In genomic region chr15:43204016-43204901, GRCh38 we compare ENCODE assay signal across 8 cellular contexts.
DNase-seq lines count a peak whose midpoint lies in the region; ATAC-seq and TF ChIP-seq lines count a peak whose summit lies in the region.

No MANE protein-coding gene starts in this region.

- peak; percentile 78 for ATAC-seq in memory B cell (ENCODE audit: low read depth)
- ATAC-seq in GM18868 (IDR thresholded peaks at IDR 0.05; ENCODE audit: unreplicated experiment) = no peak

- peaks cover 11% of the 10 kb centered on the region for H3K27me3 Mint-ChIP-seq in memory B cell
- no peaks in the 10 kb centered on the region for H3K27me3 Mint-ChIP-seq in stimulated activated naive CD8-positive, alpha-beta T cell treated with anti-CD3 and anti-CD28 coated beads, Interleukin-15, Interleukin-2, amounts not matched to agents 100 ng/mL and 50 ng/mL, for 24 hours

- no peak overlapping the region for H3K4me3 Mint-ChIP-seq in memory B cell
- H3K4me3 Mint-ChIP-seq in stimulated activated naive CD8-positive, alpha-beta T cell treated with anti-CD3 and anti-CD28 coated beads, Interleukin-15, Interleukin-2, amounts not matched to agents 100 ng/mL and 50 ng/mL, for 24 hours = no peak overlapping the region

- H3K36me3 Mint-ChIP-seq in memory B cell = peaks cover 2% of the 10 kb centered on the region
- H3K36me3 Mint-ChIP-seq in stimulated activated naive CD8-positive, alpha-beta T cell treated with anti-CD3 and anti-CD28 coated beads, Interleukin-15, Interleukin-2, amounts not matched to agents 100 ng/mL and 50 ng/mL, for 24 hours (ENCODE audit: low read depth) = no peaks in the 10 kb centered on the region

- TF ChIP-seq CTCF in LNCaP clone FGC (IDR thresholded peaks at IDR 0.05; ENCODE audit: control insufficient read depth, extremely low read depth, insufficient read depth) (peak; percentile 74), WI38 (IDR thresholded peaks at IDR 0.05; ENCODE audit: low read depth, low read length) (peak; percentile 46; the same call in 1 of the 2 replicates)

- DNase-seq in ELR (ENCODE audit: low read depth) = peak; percentile 76
- DNase-seq in LNCaP clone FGC (ENCODE audit: low read depth) = no peak
- DNase-seq in dedifferentiated amniotic fluid mesenchymal stem cell (ENCODE audit: extremely low spot score) = peak; percentile 50
- DNase-seq in memory B cell (ENCODE audit: low spot score in 2 of 2) = no peak
- no peak for DNase-seq in cortex of kidney (lab: John Stamatoyannopoulos, UW)

- H3K4me3 ChIP-seq in LNCaP clone FGC (ENCODE audit: low read depth, low read length) (no peak overlapping the region), WI38 (ENCODE audit: low read depth, low read length) (no peak overlapping the region)

- H3K4me1 Mint-ChIP-seq in memory B cell = peaks cover 10% of the 10 kb centered on the region
- H3K4me1 Mint-ChIP-seq in stimulated activated naive CD8-positive, alpha-beta T cell treated with anti-CD3 and anti-CD28 coated beads, Interleukin-15, Interleukin-2, amounts not matched to agents 100 ng/mL and 50 ng/mL, for 24 hours (ENCODE audit: low read depth) = peaks cover 13% of the 10 kb centered on the region

- peaks cover 1% of the 10 kb centered on the region for H3K9me3 Mint-ChIP-seq in memory B cell
- H3K9me3 Mint-ChIP-seq in stimulated activated naive CD8-positive, alpha-beta T cell treated with anti-CD3 and anti-CD28 coated beads, Interleukin-15, Interleukin-2, amounts not matched to agents 100 ng/mL and 50 ng/mL, for 24 hours = no peaks in the 10 kb centered on the region

- H3K27ac Mint-ChIP-seq in memory B cell = peak overlapping the region; percentile 2
- H3K27ac Mint-ChIP-seq in stimulated activated naive CD8-positive, alpha-beta T cell treated with anti-CD3 and anti-CD28 coated beads, Interleukin-15, Interleukin-2, amounts not matched to agents 100 ng/mL and 50 ng/mL, for 24 hours = peak overlapping the region; percentile 46

Comparison
In these comparisons a context has a peak if more than half of its experiments do, and no peak if none do; other contexts are left out.
1. DNase-seq: peak in ELR (single experiment) and dedifferentiated amniotic fluid mesenchymal stem cell (single experiment); none in LNCaP clone FGC (single experiment), memory B cell (0 of 2) and cortex of kidney (single experiment).